ENCODE assay signal across 9 cellular contexts in the genomic region with DNA sequence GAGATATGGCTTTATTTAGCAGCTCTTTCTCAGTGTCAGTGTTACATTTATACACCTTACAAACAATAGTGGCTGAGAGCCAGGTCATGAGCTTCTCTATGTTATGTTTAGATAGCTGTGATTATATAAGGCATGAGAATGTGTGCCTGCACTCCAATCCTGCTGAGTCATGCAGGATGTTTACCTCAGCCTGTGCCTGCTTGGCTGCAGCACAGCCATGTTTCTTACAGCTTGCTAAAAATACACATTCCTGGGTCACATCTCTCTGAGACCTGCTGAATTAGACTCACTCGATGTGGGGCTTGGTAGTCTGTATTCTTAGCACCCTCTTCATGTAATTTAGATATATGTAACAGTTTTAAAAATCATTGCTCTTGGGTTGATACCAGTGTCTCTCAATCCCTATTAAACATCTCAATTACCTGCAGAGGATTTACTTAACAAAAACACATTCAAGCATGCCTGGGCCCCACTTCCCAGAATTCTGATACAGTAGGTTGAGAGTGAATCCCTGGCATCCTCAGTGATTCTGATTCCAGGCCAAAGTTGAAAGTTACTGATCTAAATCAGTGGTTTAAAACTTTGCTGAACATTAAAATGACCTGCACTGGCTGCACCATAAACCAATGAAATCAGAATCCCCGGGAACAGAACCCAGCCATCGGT.
DNase-seq lines count a peak whose midpoint lies in the region; ATAC-seq, FAIRE-seq and TF ChIP-seq lines count a peak whose summit lies in the region.
"Had no signal": no experiment of that assay in that cellular context is flagged by ENCODE, and none has a peak within 500 bp of the region (broad histone marks: within the 10 kb centered on the region; RNA-seq: fewer than 3 reads in every experiment).

No MANE protein-coding gene starts in this region.

- no peak overlapping the region for H3K27ac Mint-ChIP-seq in activated CD8-positive, alpha-beta T cell treated with anti-CD3 and anti-CD28 coated beads, Interleukin-2, amount 10 ng/mL, durations not matched to agents 7 days and 5 days
- H3K27ac Mint-ChIP-seq: activated T-helper 1 cell treated with anti-CD3 and anti-CD28 coated beads, Interleukin-12 subunit alpha, Interleukin-12 subunit beta, Interleukin-2, Interleukin-4 antibody, amounts not matched to agents 30 ng/mL and 10 ng/mL and 1 ng/mL, durations not matched to agents 14 hours and 24 hours and 36 hours had no signal

- H3K9me2 ChIP-seq in PC-3 (replicated peaks; ENCODE audit: low read length), result no peaks in the 10 kb centered on the region

- H3K27me3 Mint-ChIP-seq in activated CD8-positive, alpha-beta T cell treated with anti-CD3 and anti-CD28 coated beads, Interleukin-2, amount 10 ng/mL, durations not matched to agents 7 days and 5 days (ENCODE audit: low read depth), result peaks cover 15% of the 10 kb centered on the region

- H3K4me1 Mint-ChIP-seq in activated CD8-positive, alpha-beta T cell treated with anti-CD3 and anti-CD28 coated beads, Interleukin-2, amount 10 ng/mL, durations not matched to agents 7 days and 5 days (ENCODE audit: low read depth), result no peaks in the 10 kb centered on the region

- no peaks in the 10 kb centered on the region for H3K79me2 ChIP-seq in PC-3 (ENCODE audit: low read length)

- H3F3A ChIP-seq in PC-3 (ENCODE audit: low read length, unreplicated experiment), result peaks cover 4% of the 10 kb centered on the region

- peak; percentile 40 for DNase-seq in GM03348 (ENCODE audit: low spot score)
- peak; percentile 97 for DNase-seq in PC-3
- DNase-seq in fibroblast of gingiva (ENCODE audit: low read depth), result peak; percentile 80
- DNase-seq in pancreas, result peak in 3 of 6 donors; percentile 24 to 65 (median 59)
- no peak for DNase-seq in NCI-H524 treated with DMSO at 0.1 percent for 48 hours (lab: John Stamatoyannopoulos, UW)
- no peak for DNase-seq in ecto neural progenitor cell (ENCODE audit: low spot score)
- DNase-seq in activated CD8-positive, alpha-beta T cell treated with anti-CD3 and anti-CD28 coated beads, Interleukin-2, amount 10 ng/mL, durations not matched to agents 7 days and 5 days, result no peak

- H3K4me3 ChIP-seq in PC-3 (ENCODE audit: low read length), result no peak overlapping the region
- H3K4me3 ChIP-seq in pancreas, result no peak overlapping the region

- 84 to 86% methylated on average over 3 of the region's 3 CpGs for WGBS in pancreas, 2 donors

- H3K27ac ChIP-seq in PC-3 (ENCODE audit: low read length) (peak overlapping the region; percentile 81), pancreas (peak overlapping the region in 1 of 4 donors; percentile 34)

- H3K27me3 ChIP-seq in PC-3 (ENCODE audit: low read length) (no peaks in the 10 kb centered on the region), pancreas (no peaks in the 10 kb centered on the region)

- peak; percentile 76 for ATAC-seq in PC-3
- peak; percentile 23 to 63 (median 32) for ATAC-seq in pancreas
- ATAC-seq in GM21360 (IDR thresholded peaks at IDR 0.05; ENCODE audit: unreplicated experiment), result no peak
- no peak for ATAC-seq in activated CD8-positive, alpha-beta T cell treated with anti-CD3 and anti-CD28 coated beads, Interleukin-2, amount 10 ng/mL, durations not matched to agents 7 days and 5 days

- H3K4me1 ChIP-seq in PC-3 (ENCODE audit: insufficient read depth, low read length) (peaks cover 42% of the 10 kb centered on the region), pancreas (peaks cover 11 to 16% (median 12%) of the 10 kb centered on the region in 3 donors)

- H3K4me3 Mint-ChIP-seq in activated CD8-positive, alpha-beta T cell treated with anti-CD3 and anti-CD28 coated beads, Interleukin-2, amount 10 ng/mL, durations not matched to agents 7 days and 5 days, result no peak overlapping the region
- H3K4me3 Mint-ChIP-seq: activated T-helper 1 cell treated with anti-CD3 and anti-CD28 coated beads, Interleukin-12 subunit alpha, Interleukin-12 subunit beta, Interleukin-2, Interleukin-4 antibody, amounts not matched to agents 30 ng/mL and 10 ng/mL and 1 ng/mL, durations not matched to agents 14 hours and 24 hours and 36 hours had no signal

- H3K9me3 Mint-ChIP-seq in activated CD8-positive, alpha-beta T cell treated with anti-CD3 and anti-CD28 coated beads, Interleukin-2, amount 10 ng/mL, durations not matched to agents 7 days and 5 days (ENCODE audit: insufficient read depth), result no peaks in the 10 kb centered on the region

- H2AFZ ChIP-seq in PC-3 (ENCODE audit: low read length), result no peak overlapping the region

- H3K9ac ChIP-seq in PC-3 (ENCODE audit: low read length), result peak overlapping the region; percentile 52

- no peaks in the 10 kb centered on the region for H3K9me3 ChIP-seq in PC-3 (ENCODE audit: low read length)
- H3K9me3 ChIP-seq in pancreas, result no peaks in the 10 kb centered on the region

- no peak for FAIRE-seq in pancreas (lab: Jason Lieb, UNC)

- TF ChIP-seq CTCF in PC-3 (conservative IDR thresholded peaks at IDR 0.05; ENCODE audit: low read depth, low read length) (no peak), pancreas (IDR thresholded peaks at IDR 0.05) (no peak)

- H3K36me3 Mint-ChIP-seq in activated CD8-positive, alpha-beta T cell treated with anti-CD3 and anti-CD28 coated beads, Interleukin-2, amount 10 ng/mL, durations not matched to agents 7 days and 5 days (ENCODE audit: low read depth), result no peaks in the 10 kb centered on the region

- POLR2A ChIA-PET in PC-3 (lab: Charles Lee; ENCODE audit: unreplicated experiment), result interaction anchor here (0.6 to 1.1 kb wide), 3 partner anchors 13 to 215 kb away, joined by 3 to 7 read pairs (median 4); no protein-coding TSS in a partner anchor
- POLR2A ChIA-PET in activated CD8-positive, alpha-beta T cell treated with anti-CD3 and anti-CD28 coated beads, Interleukin-2, amount 10 ng/mL, durations not matched to agents 7 days and 5 days (lab: Charles Lee), result no interaction called here

- no TSS peak for BruUV-seq in PC-3 (replicated peaks; lab: Mats Ljungman, UMichigan)

- H4K20me1 ChIP-seq in PC-3 (ENCODE audit: low read length), result no peaks in the 10 kb centered on the region

- no peaks in the 10 kb centered on the region for H3K36me3 ChIP-seq in PC-3 (ENCODE audit: low read depth, low read length)
- no peaks in the 10 kb centered on the region for H3K36me3 ChIP-seq in pancreas

- CTCF ChIA-PET in PC-3 (lab: Charles Lee), result interaction anchor here (0.6 to 1.1 kb wide), 3 partner anchors 27 to 272 kb away, joined by 3 to 5 read pairs (median 3); no protein-coding TSS in a partner anchor
- CTCF ChIA-PET in activated CD8-positive, alpha-beta T cell treated with anti-CD3 and anti-CD28 coated beads, Interleukin-2, amount 10 ng/mL, durations not matched to agents 7 days and 5 days (lab: Charles Lee), result interaction anchor here (1.0 kb wide), 1 partner anchor 13 kb away, joined by 3 read pairs; no protein-coding TSS in a partner anchor

- H3K4me2 ChIP-seq in PC-3 (ENCODE audit: low read length), result peak overlapping the region; percentile 57

- intact Hi-C loops in PC-3 (cut with micrococcal nuclease) (no loop called here), pancreas (cut with DNase I) (no loop called here)

Comparison
In these comparisons a context has a peak if more than half of its experiments do, and no peak if none do; other contexts are left out.
1. DNase-seq: peak in GM03348 (single experiment), PC-3 (single experiment) and fibroblast of gingiva (single experiment); none in NCI-H524 treated with DMSO at 0.1 percent for 48 hours (single experiment), ecto neural progenitor cell (single experiment) and activated CD8-positive, alpha-beta T cell treated with anti-CD3 and anti-CD28 coated beads, Interleukin-2, amount 10 ng/mL, durations not matched to agents 7 days and 5 days (single experiment).
2. ATAC-seq: peak in PC-3 (single experiment) and pancreas (4 of 4); none in GM21360 (single experiment) and activated CD8-positive, alpha-beta T cell treated with anti-CD3 and anti-CD28 coated beads, Interleukin-2, amount 10 ng/mL, durations not matched to agents 7 days and 5 days (single experiment).